Comparison of ENCODE assay signal across 1 cellular context in genomic region chr7:139004321-139005075, GRCh38.
TF ChIP-seq lines count a peak whose summit lies in the region.

No MANE protein-coding gene starts in this region.

TF ChIP-seq in HEK293, 187 proteins besides CTCF, POLR2A, EP300 and RAD21 (continued from another document):
- TF ChIP-seq ZNF423 (tag by site-specific recombination; IDR thresholded peaks at IDR 0.05) (no peak), ZNF23 (tag by site-specific recombination; IDR thresholded peaks at IDR 0.05; ENCODE audit: borderline replicate concordance) (no peak), ZNF155 (tag by site-specific recombination; IDR thresholded peaks at IDR 0.05) (no peak), ZNF394 (tag by site-specific recombination; IDR thresholded peaks at IDR 0.05; ENCODE audit: borderline replicate concordance) (no peak), GLIS1 (tag by site-specific recombination; IDR thresholded peaks at IDR 0.05) (no peak), ZIC2 (tag by site-specific recombination; IDR thresholded peaks at IDR 0.05) (no peak), ZNF510 (tag by site-specific recombination; IDR thresholded peaks at IDR 0.05; ENCODE audit: insufficient replicate concordance) (no peak), PBX3 (CRISPR knock-in tag; IDR thresholded peaks at IDR 0.05) (no peak), YY2 (tag by site-specific recombination; IDR thresholded peaks at IDR 0.05) (no peak), ZNF175 (tag by site-specific recombination; IDR thresholded peaks at IDR 0.05) (no peak), ZFP69B (tag by site-specific recombination; IDR thresholded peaks at IDR 0.05) (no peak), ZNF335 (tag by site-specific recombination; conservative IDR thresholded peaks at IDR 0.05) (no peak)
- TF ChIP-seq, protein P1, sequence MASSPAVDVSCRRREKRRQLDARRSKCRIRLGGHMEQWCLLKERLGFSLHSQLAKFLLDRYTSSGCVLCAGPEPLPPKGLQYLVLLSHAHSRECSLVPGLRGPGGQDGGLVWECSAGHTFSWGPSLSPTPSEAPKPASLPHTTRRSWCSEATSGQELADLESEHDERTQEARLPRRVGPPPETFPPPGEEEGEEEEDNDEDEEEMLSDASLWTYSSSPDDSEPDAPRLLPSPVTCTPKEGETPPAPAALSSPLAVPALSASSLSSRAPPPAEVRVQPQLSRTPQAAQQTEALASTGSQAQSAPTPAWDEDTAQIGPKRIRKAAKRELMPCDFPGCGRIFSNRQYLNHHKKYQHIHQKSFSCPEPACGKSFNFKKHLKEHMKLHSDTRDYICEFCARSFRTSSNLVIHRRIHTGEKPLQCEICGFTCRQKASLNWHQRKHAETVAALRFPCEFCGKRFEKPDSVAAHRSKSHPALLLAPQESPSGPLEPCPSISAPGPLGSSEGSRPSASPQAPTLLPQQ (tag by site-specific recombination; IDR thresholded peaks at IDR 0.05), result no peak
- TF ChIP-seq, protein P2, sequence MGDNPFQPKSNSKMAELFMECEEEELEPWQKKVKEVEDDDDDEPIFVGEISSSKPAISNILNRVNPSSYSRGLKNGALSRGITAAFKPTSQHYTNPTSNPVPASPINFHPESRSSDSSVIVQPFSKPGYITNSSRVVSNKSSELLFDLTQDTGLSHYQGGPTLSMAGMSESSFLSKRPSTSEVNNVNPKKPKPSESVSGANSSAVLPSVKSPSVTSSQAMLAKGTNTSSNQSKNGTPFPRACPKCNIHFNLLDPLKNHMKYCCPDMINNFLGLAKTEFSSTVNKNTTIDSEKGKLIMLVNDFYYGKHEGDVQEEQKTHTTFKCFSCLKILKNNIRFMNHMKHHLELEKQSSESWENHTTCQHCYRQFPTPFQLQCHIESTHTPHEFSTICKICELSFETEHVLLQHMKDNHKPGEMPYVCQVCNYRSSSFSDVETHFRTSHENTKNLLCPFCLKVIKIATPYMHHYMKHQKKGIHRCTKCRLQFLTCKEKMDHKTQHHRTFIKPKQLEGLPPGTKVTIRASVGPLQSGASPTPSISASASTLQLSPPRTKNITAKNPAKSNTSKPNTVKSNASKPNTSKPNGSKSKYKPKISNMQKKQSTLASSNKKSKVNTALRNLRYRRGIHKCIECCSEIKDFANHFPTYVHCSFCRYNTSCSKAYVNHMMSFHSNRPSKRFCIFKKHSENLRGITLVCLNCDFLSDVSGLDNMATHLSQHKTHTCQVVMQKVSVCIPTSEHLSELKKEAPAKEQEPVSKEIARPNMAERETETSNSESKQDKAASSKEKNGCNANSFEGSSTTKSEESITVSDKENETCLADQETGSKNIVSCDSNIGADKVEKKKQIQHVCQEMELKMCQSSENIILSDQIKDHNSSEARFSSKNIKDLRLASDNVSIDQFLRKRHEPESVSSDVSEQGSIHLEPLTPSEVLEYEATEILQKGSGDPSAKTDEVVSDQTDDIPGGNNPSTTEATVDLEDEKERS (tag by site-specific recombination; IDR thresholded peaks at IDR 0.05), result no peak
